ENCODE assay signal across 24 cellular contexts in genomic region chr2:77746780-77747179, GRCh38.
"Had no signal": no experiment of that assay in that cellular context is flagged by ENCODE, and none has a peak within 500 bp of the region (broad histone marks: within the 10 kb centered on the region; RNA-seq: fewer than 3 reads in every experiment).

No MANE protein-coding gene starts in this region.

- H3K4me1 ChIP-seq: breast epithelium, colonic mucosa had no signal

- H3K36me3 ChIP-seq: breast epithelium, colonic mucosa had no signal

- H3K4me3 ChIP-seq: breast epithelium, colonic mucosa had no signal

- H3K9me3 ChIP-seq: breast epithelium, colonic mucosa had no signal

- DNase-seq: activated B cell treated with CpG ODN at 0.5 μM for 24 hours; activated CD4-positive, alpha-beta T cell treated with anti-CD3 and anti-CD28 coated beads for 1 hour; activated CD4-positive, alpha-beta T cell treated with anti-CD3 and anti-CD28 coated beads, Interleukin-2, amount 10 ng/mL, durations not matched to agents 24 days and 14 days; activated CD4-positive, alpha-beta T cell treated with anti-CD3 and anti-CD28 coated beads, Interleukin-2, amount 50 U/mL, for 48 hours; activated CD8-positive, alpha-beta memory T cell treated with anti-CD3 and anti-CD28 coated beads, Interleukin-2, amount 10 ng/mL, durations not matched to agents 7 days and 5 days; activated effector memory CD4-positive, alpha-beta T cell treated with Interleukin-2 at 50 U/mL for 16 hours; activated naive CD4-positive, alpha-beta T cell; activated T-cell treated with anti-CD3 and anti-CD28 coated beads, Interleukin-2, amount 50 U/mL, for 24 hours; aorta; caudate nucleus; colonic mucosa; Kasumi-1; KBM-7; NCI-H1105 treated with DMSO at 0.1 percent for 48 hours; NCI-H1436 treated with DMSO at 0.1 percent for 48 hours; NCI-H1930; NCI-H2171; NCI-H446; NCI-H524; NCI-H82; RPMI8226; T-helper 17 cell; T-helper 9 cell had no signal

- H3K27ac ChIP-seq: breast epithelium, colonic mucosa had no signal

- H3K27me3 ChIP-seq: breast epithelium, colonic mucosa had no signal
